8 cellular contexts compared by ENCODE assay signal in the genomic region with DNA sequence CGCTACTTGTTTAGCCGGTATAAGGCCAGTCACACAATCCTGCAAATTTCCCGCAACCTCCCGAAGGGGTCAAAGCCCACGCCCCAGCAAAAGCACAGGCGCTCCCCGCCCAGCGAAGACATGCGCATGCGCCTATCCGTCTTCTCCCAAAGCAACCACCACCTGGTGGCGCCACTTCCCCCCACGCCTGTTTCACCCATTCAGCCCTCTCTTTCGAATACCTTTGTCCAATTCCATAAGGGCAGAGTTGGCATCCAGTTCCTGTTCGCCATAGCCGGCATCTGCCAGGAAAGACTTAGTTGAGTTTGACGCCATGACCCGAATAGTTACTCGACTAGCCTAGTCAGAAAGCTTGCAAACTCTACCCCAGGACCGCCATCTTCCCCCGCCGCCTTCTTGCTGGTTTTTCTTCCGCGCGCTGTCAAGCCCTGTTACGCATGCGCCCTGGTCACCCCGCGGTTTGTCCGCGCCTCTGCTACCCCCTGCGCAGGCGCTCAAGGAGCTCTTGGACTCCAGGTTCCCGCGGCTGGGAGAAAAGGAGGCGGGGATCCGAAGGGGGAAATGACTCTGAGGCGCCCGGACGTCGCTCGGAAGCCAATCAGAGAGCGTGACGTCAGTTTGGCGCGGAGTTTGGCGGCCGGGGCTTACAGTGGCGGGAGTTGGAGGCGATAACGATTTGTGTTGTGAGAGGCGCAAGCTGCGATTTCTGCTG. TPM values are rescaled to one million over a fixed set of nuclear protein-coding genes. Genes with fewer than 3 reads are reported as not detected.
DNase-seq lines count a peak whose midpoint lies in the region; ATAC-seq and TF ChIP-seq lines count a peak whose summit lies in the region.

TSS of gene DTL (plus strand) at position 626 of the 712 bp plus-strand sequence. CDS start 143 bp downstream, outside the sequence.
TSS of gene INTS7 (minus strand) at position 435 of the 712 bp plus-strand sequence. CDS start at position 315, 120 bp downstream.

- peak within 1 kb of the TSS; percentile 87 for H3K4me3 ChIP-seq in GM12864 (ENCODE audit: low read depth, low read length)

- peak; percentile 70 for ATAC-seq in HG02623 (IDR thresholded peaks at IDR 0.05; ENCODE audit: unreplicated experiment)
- peak; percentile 81 to 82 for ATAC-seq in activated naive CD4-positive, alpha-beta T cell treated with anti-CD3 and anti-CD28 coated beads, Interleukin-2, amount 50 U/mL, for 72 hours

- H3K36me3 Mint-ChIP-seq in activated naive CD4-positive, alpha-beta T cell treated with anti-CD3 and anti-CD28 coated beads, Interleukin-2, amount 50 U/mL, for 72 hours, result peaks cover 33 to 51% of the 10 kb centered on the region in 2 donors

- DNase-seq in GM12864 (ENCODE audit: low read depth) (peak; percentile 96), NCI-H1092 treated with DMSO at 0.1 percent for 48 hours (lab: John Stamatoyannopoulos, UW) (peak; percentile 100), SKM-1 (lab: John Stamatoyannopoulos, UW; ENCODE audit: unreplicated experiment) (peak; percentile 100), globus pallidus (ENCODE audit: low spot score) (peak; percentile 99), nucleus accumbens (lab: John Stamatoyannopoulos, UW) (peak; percentile 73 to 100 (median 98))
- peak; percentile 95 to 99 for DNase-seq in activated naive CD4-positive, alpha-beta T cell treated with anti-CD3 and anti-CD28 coated beads, Interleukin-2, amount 50 U/mL, for 72 hours (ENCODE audit: low spot score in 2 of 2)

- TF ChIP-seq CTCF in GM12864 (IDR thresholded peaks at IDR 0.05; ENCODE audit: low read depth, low read length, missing control alignments), result peak; percentile 89

- H3K9me3 Mint-ChIP-seq in activated naive CD4-positive, alpha-beta T cell treated with anti-CD3 and anti-CD28 coated beads, Interleukin-2, amount 50 U/mL, for 72 hours, result peaks cover 0 to 4% of the 10 kb centered on the region in 2 donors

- H3K27ac ChIP-seq in temporal lobe (ENCODE audit: low read depth, low read length), result peak within 1 kb of the TSS; percentile 79

- H3K27ac Mint-ChIP-seq in activated naive CD4-positive, alpha-beta T cell treated with anti-CD3 and anti-CD28 coated beads, Interleukin-2, amount 50 U/mL, for 72 hours, result peak within 1 kb of the TSS; percentile 81 to 97

RNA-seq across cellular contexts. Expression of gene DTL, which starts in this region (rescaled TPM):
- 100 to 1,000 TPM in 1 of 2 donors, 10 to 100 TPM in 1; 82.2 to 111 TPM for total RNA-seq in activated naive CD4-positive, alpha-beta T cell treated with anti-CD3 and anti-CD28 coated beads, Interleukin-2, amount 50 U/mL, for 72 hours
- total RNA-seq in temporal lobe, result 2.2 TPM

RNA-seq across cellular contexts. Expression of gene INTS7, which starts in this region (rescaled TPM):
- total RNA-seq in activated naive CD4-positive, alpha-beta T cell treated with anti-CD3 and anti-CD28 coated beads, Interleukin-2, amount 50 U/mL, for 72 hours, result 10 to 100 TPM; 27.6 to 28.7 TPM
- 32.7 TPM for total RNA-seq in temporal lobe

Comparison
In these comparisons a context has a peak if more than half of its experiments do, and no peak if none do; other contexts are left out.
1. Peak in every context shown above with its lines: DNase-seq, ATAC-seq, H3K4me3 ChIP-seq and H3K27ac ChIP-seq.
2. RNA of gene DTL (total RNA-seq): 82.2 to 111 TPM in activated naive CD4-positive, alpha-beta T cell treated with anti-CD3 and anti-CD28 coated beads, Interleukin-2, amount 50 U/mL, for 72 hours; 2.2 TPM in temporal lobe (single experiment); every median in the first group is over 10 times any median in the second.